In the genomic region with DNA sequence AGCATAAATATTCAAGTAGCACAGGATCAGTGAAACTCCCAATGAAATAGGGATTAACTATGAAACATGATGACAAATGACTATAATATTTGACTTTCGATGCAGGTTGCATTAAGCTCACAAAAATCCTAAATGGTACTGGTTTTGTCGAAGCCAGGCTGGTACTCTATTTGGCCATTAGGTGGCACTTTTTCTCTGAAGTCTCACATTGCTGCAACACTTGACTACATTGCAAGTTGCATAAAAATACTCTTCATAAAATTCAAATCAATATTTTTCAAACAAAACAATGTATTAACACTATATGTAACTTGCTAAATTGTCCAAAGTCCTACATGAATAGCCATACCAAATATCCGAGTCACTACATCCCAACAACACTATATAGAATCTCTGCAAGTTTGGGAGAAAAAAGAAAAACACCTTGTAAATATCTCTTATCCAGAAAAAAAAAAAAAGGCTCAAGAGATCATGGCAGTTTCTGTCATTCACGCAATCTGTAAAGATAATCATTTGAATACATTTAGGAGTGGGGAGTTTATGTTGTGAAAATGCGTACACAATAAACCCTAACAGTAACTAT, we compare ENCODE assay signal across 9 cellular contexts. TPM values are rescaled to one million over a fixed set of nuclear protein-coding genes. Genes with fewer than 3 reads are reported as not detected.
A peak's percentile ranks its signal among the peaks of the same experiment; 100 is the strongest.
DNase-seq lines count a peak whose midpoint lies in the region; ATAC-seq and TF ChIP-seq lines count a peak whose summit lies in the region.
"Had no signal": no experiment of that assay in that cellular context is flagged by ENCODE, and none has a peak within 500 bp of the region (broad histone marks: within the 10 kb centered on the region; RNA-seq: fewer than 3 reads in every experiment).

No MANE protein-coding gene starts in this region.

- peaks cover 20% of the 10 kb centered on the region for H3K36me3 ChIP-seq in cardiac muscle cell

- no peak overlapping the region for H3K27ac ChIP-seq in cardiac muscle cell
- H3K27ac ChIP-seq: SJSA1 had no signal

- no peak overlapping the region for H3K4me3 Mint-ChIP-seq in activated B cell treated with CpG ODN at 0.5 μM for 24 hours

- POLR2A ChIA-PET in activated B cell treated with CpG ODN at 0.5 μM for 24 hours (lab: Charles Lee): interaction anchor here (1.2 kb wide), 1 partner anchor 10 kb away, joined by 3 read pairs; a partner anchor contains a TSS

- peaks cover 11% of the 10 kb centered on the region for H3K4me1 ChIP-seq in cardiac muscle cell (ENCODE audit: low read depth)

- no peak for TF ChIP-seq POLR2A in GM18505 (IDR thresholded peaks at IDR 0.05; ENCODE audit: borderline replicate concordance, extremely low read depth, insufficient read depth, insufficient read length)

- CTCF ChIA-PET in activated B cell treated with CpG ODN at 0.5 μM for 24 hours (lab: Charles Lee): interaction anchor here (0.8 to 4.6 kb wide), 6 partner anchors 10 to 259 kb away, joined by 4 to 50 read pairs (median 8); a partner anchor contains a TSS

- TF ChIP-seq CTCF in activated B cell treated with CpG ODN at 0.5 μM for 24 hours (IDR thresholded peaks at IDR 0.05) (peak; percentile 76), cardiac muscle cell (IDR thresholded peaks at IDR 0.05; ENCODE audit: low read depth, low read length) (peak; percentile 83)

- peaks cover 79% of the 10 kb centered on the region for H3K36me3 Mint-ChIP-seq in activated B cell treated with CpG ODN at 0.5 μM for 24 hours (ENCODE audit: low read depth)

- H3K27me3 ChIP-seq in cardiac muscle cell: no peaks in the 10 kb centered on the region
- H3K27me3 ChIP-seq: SJSA1 had no signal

- H3K4me1 Mint-ChIP-seq in activated B cell treated with CpG ODN at 0.5 μM for 24 hours: peaks cover 17% of the 10 kb centered on the region

- peak; percentile 50 for DNase-seq in COR-L47 (lab: John Stamatoyannopoulos, UW)
- DNase-seq in NCI-H128 (lab: John Stamatoyannopoulos, UW; ENCODE audit: unreplicated experiment): peak; percentile 3
- no peak for DNase-seq in activated B cell treated with CpG ODN at 0.5 μM for 24 hours
- DNase-seq in cardiac muscle cell (ENCODE audit: low read depth in 1 of 2, low spot score in 1 of 2): peak; percentile 59 to 75
- DNase-seq in retina: peak; percentile 18
- DNase-seq in GF-D8 (lab: John Stamatoyannopoulos, UW): no peak

- H3K9me3 ChIP-seq in cardiac muscle cell (ENCODE audit: low read depth): no peaks in the 10 kb centered on the region
- H3K9me3 ChIP-seq: SJSA1 had no signal

- H3K27me3 Mint-ChIP-seq in activated B cell treated with CpG ODN at 0.5 μM for 24 hours: no peaks in the 10 kb centered on the region

- intact Hi-C loops in activated B cell treated with CpG ODN at 0.5 μM for 24 hours (cut with micrococcal nuclease): loop anchor here (1.0 kb wide), 3 partner anchors 238 to 258 kb away; no protein-coding TSS in a partner anchor

- no peak overlapping the region for H3K4me3 ChIP-seq in cardiac muscle cell
- H3K4me3 ChIP-seq: SJSA1 had no signal

- H3K27ac Mint-ChIP-seq in activated B cell treated with CpG ODN at 0.5 μM for 24 hours: no peak overlapping the region

- ATAC-seq in GM21367 (IDR thresholded peaks at IDR 0.05; ENCODE audit: unreplicated experiment) (peak; percentile 25), activated B cell treated with CpG ODN at 0.5 μM for 24 hours (ENCODE audit: low read depth) (peak; percentile 41), GM18505 (IDR thresholded peaks at IDR 0.05; ENCODE audit: unreplicated experiment) (no peak)

- no peaks in the 10 kb centered on the region for H3K9me3 Mint-ChIP-seq in activated B cell treated with CpG ODN at 0.5 μM for 24 hours

RNA-seq across cellular contexts. Expression of a gene that starts 9.5 kb away (rescaled TPM):
- 25.0 and 25.9 TPM in 2 replicates for total RNA-seq in activated B cell treated with CpG ODN at 0.5 μM for 24 hours
- total RNA-seq in cardiac muscle cell: 15.3 and 21.7 TPM in 2 replicates
- polyA plus RNA-seq in cardiac muscle cell: 4.7 and 7.5 TPM in 2 replicates

Comparison
In these comparisons a context has a peak if more than half of its experiments do, and no peak if none do; other contexts are left out.
1. DNase-seq: peak in COR-L47 (single experiment), NCI-H128 (single experiment), cardiac muscle cell (2 of 2) and retina (single experiment); none in activated B cell treated with CpG ODN at 0.5 μM for 24 hours (single experiment) and GF-D8 (single experiment).